ENCODE assay signal across 7 cellular contexts in genomic region chr5:74194196-74194595, GRCh38.
"Had no signal": no experiment of that assay in that cellular context is flagged by ENCODE, and none has a peak within 500 bp of the region (broad histone marks: within the 10 kb centered on the region; RNA-seq: fewer than 3 reads in every experiment).

No MANE protein-coding gene starts in this region.

- H2AFZ ChIP-seq: GM23338 had no signal

- H3K9ac ChIP-seq: KMS-11 had no signal

- H3K4me2 ChIP-seq: GM23338, KMS-11 had no signal

- H3K4me3 ChIP-seq: GM23338 had no signal

- H3K27ac ChIP-seq: HL-60, KMS-11 had no signal

- DNase-seq: H9, HCEC 1CT, KBM-7 had no signal

- ATAC-seq: GM23338, HepG2 had no signal
